In the genomic region with DNA sequence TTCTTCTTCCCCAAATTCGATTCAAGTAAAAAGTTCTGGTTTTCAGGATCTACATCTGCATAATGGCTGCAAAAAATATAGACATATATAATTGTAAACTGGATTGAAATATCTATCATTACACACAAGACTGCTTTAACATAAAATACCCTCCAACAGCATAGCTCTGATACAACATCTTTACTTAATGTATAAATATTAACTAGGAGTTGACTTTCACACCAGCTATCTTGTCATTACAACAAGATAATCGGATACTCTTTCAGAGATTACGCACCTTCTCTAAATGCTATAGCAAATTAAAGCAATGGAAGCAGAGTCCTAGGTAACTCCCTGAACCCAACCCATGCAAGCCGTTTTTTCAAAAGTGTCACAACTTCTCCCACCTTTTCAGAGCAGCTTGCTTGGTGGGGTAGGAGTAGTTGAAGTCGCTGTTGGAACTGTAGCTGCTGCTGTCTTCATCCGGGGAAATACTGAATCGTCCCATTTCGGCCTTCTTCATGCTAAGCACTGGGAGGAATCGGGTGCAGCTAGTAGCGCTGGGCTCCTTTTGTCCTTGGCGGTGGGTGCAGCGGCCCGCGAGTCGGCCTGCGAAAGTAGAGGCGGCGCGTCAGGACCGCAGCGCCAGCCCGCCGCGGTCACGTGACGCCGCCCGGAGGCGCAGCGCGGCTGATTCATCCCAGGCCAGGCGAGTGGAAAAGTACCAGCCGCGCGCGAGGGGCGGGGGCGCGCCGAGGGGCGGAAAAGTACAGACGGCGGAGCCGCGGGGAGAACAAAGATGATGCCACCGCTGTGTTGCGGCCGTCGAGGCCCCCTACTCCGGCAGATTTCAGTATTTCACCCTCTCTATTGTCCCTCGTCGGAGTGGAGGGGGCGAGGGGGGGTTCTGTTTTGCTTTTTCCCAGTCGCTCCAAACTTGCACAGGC, we compare ENCODE assay signal across 2 cellular contexts.
TF ChIP-seq lines count a peak whose summit lies in the region.

No MANE protein-coding gene starts in this region.

TF ChIP-seq in IMR-90, 13 proteins besides CTCF, POLR2A, EP300 and RAD21:
- TF ChIP-seq BHLHE40 (IDR thresholded peaks at IDR 0.05; ENCODE audit: low read depth, low read length) (peak; percentile 93), MAFK (IDR thresholded peaks at IDR 0.05; ENCODE audit: low read depth, low read length) (no peak), NFE2L2 (IDR thresholded peaks at IDR 0.05; ENCODE audit: low read depth, low read length) (no peak), MAZ (IDR thresholded peaks at IDR 0.05; ENCODE audit: borderline replicate concordance, low read depth, low read length) (peak; percentile 88), CEBPB (IDR thresholded peaks at IDR 0.05; ENCODE audit: low read depth, low read length) (no peak), SMC3 (IDR thresholded peaks at IDR 0.05; ENCODE audit: low read depth, low read length) (no peak; the same call in 1 of the 2 replicates), CHD1 (IDR thresholded peaks at IDR 0.05; ENCODE audit: low read depth, low read length) (peak; percentile 93; the same call in 1 of the 2 replicates), RCOR1 (IDR thresholded peaks at IDR 0.05; ENCODE audit: insufficient replicate concordance, low read length) (no peak), FOS (IDR thresholded peaks at IDR 0.05; ENCODE audit: low read depth, low read length) (no peak), MXI1 (IDR thresholded peaks at IDR 0.05; ENCODE audit: borderline replicate concordance, low read depth, low read length) (peak; percentile 74; the same call in 1 of the 2 replicates)
- TF ChIP-seq, protein P1, sequence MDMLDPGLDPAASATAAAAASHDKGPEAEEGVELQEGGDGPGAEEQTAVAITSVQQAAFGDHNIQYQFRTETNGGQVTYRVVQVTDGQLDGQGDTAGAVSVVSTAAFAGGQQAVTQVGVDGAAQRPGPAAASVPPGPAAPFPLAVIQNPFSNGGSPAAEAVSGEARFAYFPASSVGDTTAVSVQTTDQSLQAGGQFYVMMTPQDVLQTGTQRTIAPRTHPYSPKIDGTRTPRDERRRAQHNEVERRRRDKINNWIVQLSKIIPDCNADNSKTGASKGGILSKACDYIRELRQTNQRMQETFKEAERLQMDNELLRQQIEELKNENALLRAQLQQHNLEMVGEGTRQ (IDR thresholded peaks at IDR 0.05; ENCODE audit: low read depth, low read length) = peak; percentile 97
- TF ChIP-seq, protein P2, sequence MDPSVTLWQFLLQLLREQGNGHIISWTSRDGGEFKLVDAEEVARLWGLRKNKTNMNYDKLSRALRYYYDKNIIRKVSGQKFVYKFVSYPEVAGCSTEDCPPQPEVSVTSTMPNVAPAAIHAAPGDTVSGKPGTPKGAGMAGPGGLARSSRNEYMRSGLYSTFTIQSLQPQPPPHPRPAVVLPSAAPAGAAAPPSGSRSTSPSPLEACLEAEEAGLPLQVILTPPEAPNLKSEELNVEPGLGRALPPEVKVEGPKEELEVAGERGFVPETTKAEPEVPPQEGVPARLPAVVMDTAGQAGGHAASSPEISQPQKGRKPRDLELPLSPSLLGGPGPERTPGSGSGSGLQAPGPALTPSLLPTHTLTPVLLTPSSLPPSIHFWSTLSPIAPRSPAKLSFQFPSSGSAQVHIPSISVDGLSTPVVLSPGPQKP (IDR thresholded peaks at IDR 0.05; ENCODE audit: borderline replicate concordance, low read depth, low read length) = no peak

TF ChIP-seq in PFSK-1, 5 proteins besides CTCF, POLR2A, EP300 and RAD21:
- TF ChIP-seq SIN3A (IDR thresholded peaks at IDR 0.05; ENCODE audit: borderline replicate concordance, insufficient read depth, low read length) = 0 out of 2 replicates have a peak, but pooled peaks have one; percentile 13
- peak; percentile 68 for TF ChIP-seq FOXP2 (optimal IDR thresholded peaks at IDR 0.05; ENCODE audit: borderline replicate concordance, extremely low read depth, extremely low read length, insufficient read depth)
- TF ChIP-seq, protein P3, sequence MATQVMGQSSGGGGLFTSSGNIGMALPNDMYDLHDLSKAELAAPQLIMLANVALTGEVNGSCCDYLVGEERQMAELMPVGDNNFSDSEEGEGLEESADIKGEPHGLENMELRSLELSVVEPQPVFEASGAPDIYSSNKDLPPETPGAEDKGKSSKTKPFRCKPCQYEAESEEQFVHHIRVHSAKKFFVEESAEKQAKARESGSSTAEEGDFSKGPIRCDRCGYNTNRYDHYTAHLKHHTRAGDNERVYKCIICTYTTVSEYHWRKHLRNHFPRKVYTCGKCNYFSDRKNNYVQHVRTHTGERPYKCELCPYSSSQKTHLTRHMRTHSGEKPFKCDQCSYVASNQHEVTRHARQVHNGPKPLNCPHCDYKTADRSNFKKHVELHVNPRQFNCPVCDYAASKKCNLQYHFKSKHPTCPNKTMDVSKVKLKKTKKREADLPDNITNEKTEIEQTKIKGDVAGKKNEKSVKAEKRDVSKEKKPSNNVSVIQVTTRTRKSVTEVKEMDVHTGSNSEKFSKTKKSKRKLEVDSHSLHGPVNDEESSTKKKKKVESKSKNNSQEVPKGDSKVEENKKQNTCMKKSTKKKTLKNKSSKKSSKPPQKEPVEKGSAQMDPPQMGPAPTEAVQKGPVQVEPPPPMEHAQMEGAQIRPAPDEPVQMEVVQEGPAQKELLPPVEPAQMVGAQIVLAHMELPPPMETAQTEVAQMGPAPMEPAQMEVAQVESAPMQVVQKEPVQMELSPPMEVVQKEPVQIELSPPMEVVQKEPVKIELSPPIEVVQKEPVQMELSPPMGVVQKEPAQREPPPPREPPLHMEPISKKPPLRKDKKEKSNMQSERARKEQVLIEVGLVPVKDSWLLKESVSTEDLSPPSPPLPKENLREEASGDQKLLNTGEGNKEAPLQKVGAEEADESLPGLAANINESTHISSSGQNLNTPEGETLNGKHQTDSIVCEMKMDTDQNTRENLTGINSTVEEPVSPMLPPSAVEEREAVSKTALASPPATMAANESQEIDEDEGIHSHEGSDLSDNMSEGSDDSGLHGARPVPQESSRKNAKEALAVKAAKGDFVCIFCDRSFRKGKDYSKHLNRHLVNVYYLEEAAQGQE (IDR thresholded peaks at IDR 0.05; ENCODE audit: insufficient read depth in 1 of 2, low read depth in 2 of 2, low read length in 2 of 2) = peak in 1 of 2 experiments; percentile 25; a peak in 1 of 4 replicates
- TF ChIP-seq TAF1 (IDR thresholded peaks at IDR 0.05; ENCODE audit: borderline replicate concordance, insufficient read depth, low read length) = peak; percentile 55; the same call in 1 of the 2 replicates
- 0 out of 2 replicates have a peak, but pooled peaks have one; percentile 64 for TF ChIP-seq POLR2AphosphoS5 (IDR thresholded peaks at IDR 0.05; ENCODE audit: low read depth, low read length)
